ENCODE assay signal across 8 cellular contexts in the genomic region with DNA sequence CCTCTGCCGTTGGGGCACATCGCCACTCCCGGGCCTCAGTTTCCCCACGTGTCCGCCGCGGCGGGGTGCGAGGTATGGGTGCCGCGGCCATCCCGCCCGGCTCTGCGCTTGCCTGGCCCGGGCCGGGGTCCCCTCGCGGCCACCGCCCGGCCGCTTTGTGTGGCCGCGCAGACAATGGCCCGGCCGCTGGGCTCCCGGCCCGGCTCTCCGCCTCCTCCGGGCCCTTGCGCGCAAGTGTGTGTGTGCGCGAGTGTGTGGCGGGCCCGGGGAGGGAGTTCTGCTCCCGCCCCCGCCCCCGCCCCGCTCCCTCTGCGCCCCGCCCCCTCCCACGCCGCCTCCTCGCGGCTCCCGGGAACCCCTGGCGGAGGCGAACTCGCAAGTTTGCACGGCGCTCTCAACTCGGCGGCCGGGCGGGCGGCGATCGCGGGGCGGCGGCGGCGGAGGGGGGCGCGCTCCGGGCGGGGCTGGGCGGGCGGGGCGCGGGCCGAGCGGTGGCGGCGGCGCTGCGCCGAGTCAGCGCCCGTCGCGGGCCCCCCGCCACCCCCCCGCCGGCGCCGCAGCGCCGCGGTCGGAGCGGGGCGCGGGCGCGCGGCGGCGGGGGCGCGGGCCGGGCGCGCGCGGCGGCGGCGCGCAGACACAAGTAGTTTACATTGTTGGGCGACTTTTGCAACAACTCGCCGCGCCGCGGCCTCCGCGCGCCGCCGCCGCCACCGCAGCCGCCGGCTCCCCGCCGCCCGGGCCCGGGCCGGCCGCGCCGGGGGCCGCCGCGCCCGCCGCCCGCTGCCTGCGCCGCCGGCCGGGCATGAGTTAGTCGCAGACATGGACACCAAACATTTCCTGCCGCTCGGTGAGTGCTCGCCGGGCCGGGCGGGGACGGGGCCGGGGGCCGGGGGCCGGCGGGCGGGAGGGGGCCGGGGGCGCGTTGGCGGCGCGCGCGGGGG. TPM values are rescaled to one million over a fixed set of nuclear protein-coding genes. Genes with fewer than 3 reads are reported as not detected.
DNase-seq lines count a peak whose midpoint lies in the region; ATAC-seq and TF ChIP-seq lines count a peak whose summit lies in the region.

A gene (plus strand): TSS at position 643 of the 941 bp plus-strand sequence. CDS start 177 bp downstream, at position 820.

- H3K4me3 ChIP-seq in adrenal gland (peak within 1 kb of the TSS; percentile 35 to 89 (median 58)), ovary (peak within 1 kb of the TSS; percentile 65)

- WGBS in adrenal gland, 4 donors: 0 to 1% (median 0%) methylated on average over 1 to 162 of the region's 164 CpGs
- 0 to 1% methylated on average over 102 to 163 of the region's 164 CpGs; no CpG with 5 or more reads in 1 of the 3 donors for WGBS in ovary, 3 donors

- DNase-seq in DMS 273 treated with DMSO at 0.1 percent for 48 hours (lab: John Stamatoyannopoulos, UW) (peak; percentile 12), HuH-7 (ENCODE audit: low spot score) (peak; percentile 91), SKM-1 (lab: John Stamatoyannopoulos, UW; ENCODE audit: unreplicated experiment) (peak; percentile 80), adrenal gland (peak; percentile 85 to 89 (median 87)), Right ventricle myocardium superior (peak; percentile 92), ovary (peak; percentile 88 to 92 (median 90)), type B pancreatic cell (ENCODE audit: extremely low spot score, unreplicated experiment) (peak; percentile 91)

- H3K9me3 ChIP-seq in adrenal gland (replicated peaks in 1 of 3) (no peaks in the 10 kb centered on the region), ovary (no peaks in the 10 kb centered on the region)

- peak within 1 kb of the TSS; percentile 81 to 99 (median 94) for H3K27ac ChIP-seq in adrenal gland
- peak within 1 kb of the TSS; percentile 80 to 98 for H3K27ac ChIP-seq in ovary

- no peaks in the 10 kb centered on the region for H3K9me3 Mint-ChIP-seq in type B pancreatic cell

- ATAC-seq in Right ventricle myocardium superior (ENCODE audit: poor library complexity): peak; percentile 71
- ATAC-seq in HG03039 (IDR thresholded peaks at IDR 0.05; ENCODE audit: unreplicated experiment): no peak

- H3K27ac Mint-ChIP-seq in type B pancreatic cell: peak within 1 kb of the TSS; percentile 88

- TF ChIP-seq CTCF in adrenal gland (IDR thresholded peaks at IDR 0.05) (peak in 2 of 6 experiments; percentile 18 to 28), ovary (IDR thresholded peaks at IDR 0.05) (peak in 1 of 3 donors; percentile 24), type B pancreatic cell (conservative IDR thresholded peaks at IDR 0.05) (peak; percentile 51)

- intact Hi-C loops in adrenal gland (cut with DNase I): loop anchor here in 1 of 2 donors (5.0 kb wide), 3 partner anchors 46 to 154 kb away; no protein-coding TSS in a partner anchor
- intact Hi-C loops in Right ventricle myocardium superior (cut with DNase I): loop anchor here (5.0 kb wide), 2 partner anchors 46 to 159 kb away; no protein-coding TSS in a partner anchor
- intact Hi-C loops in ovary (cut with DNase I): loop anchor here (2.0 to 10.0 kb wide), 6 partner anchors 106 to 1109 kb away; a partner anchor contains a TSS

- TF ChIP-seq POLR2A in adrenal gland (IDR thresholded peaks at IDR 0.05): peak; percentile 86 to 91
- peak; percentile 80 for TF ChIP-seq POLR2A in ovary (IDR thresholded peaks at IDR 0.05)

- H3K36me3 Mint-ChIP-seq in type B pancreatic cell: no peaks in the 10 kb centered on the region

- H3K4me1 Mint-ChIP-seq in type B pancreatic cell (ENCODE audit: unreplicated experiment): peaks cover 37% of the 10 kb centered on the region

- peak within 1 kb of the TSS; percentile 89 for H3K4me3 Mint-ChIP-seq in type B pancreatic cell

- no peaks in the 10 kb centered on the region for H3K27me3 Mint-ChIP-seq in type B pancreatic cell

- TF ChIP-seq EP300 in ovary (IDR thresholded peaks at IDR 0.05): no peak

- H3K27me3 ChIP-seq in adrenal gland (no peaks in the 10 kb centered on the region), ovary (no peaks in the 10 kb centered on the region)

- H3K4me1 ChIP-seq in adrenal gland (replicated peaks in 1 of 2): peaks cover 39% of the 10 kb centered on the region in 2 donors
- peaks cover 23% of the 10 kb centered on the region for H3K4me1 ChIP-seq in ovary (ENCODE audit: insufficient read depth)

- H3K36me3 ChIP-seq in adrenal gland (replicated peaks in 1 of 2): no peaks in the 10 kb centered on the region
- H3K36me3 ChIP-seq in ovary: no peaks in the 10 kb centered on the region

RNA-seq across cellular contexts. Expression of the gene that starts here (rescaled TPM):
- total RNA-seq in adrenal gland: 100 to 1,000 TPM in 4 of 8 donors, 10 to 100 TPM in 4; 64.2 to 114 (median 94.7) TPM
- polyA plus RNA-seq in adrenal gland: 10 to 100 TPM; 16.1 to 72.9 (median 31.6) TPM
- 89.0 TPM for total RNA-seq in Right ventricle myocardium superior
- 10 to 100 TPM; 23.0 to 82.2 (median 71.8) TPM for total RNA-seq in ovary
- 10 to 100 TPM; 12.4 to 53.2 TPM for polyA plus RNA-seq in ovary
- total RNA-seq in type B pancreatic cell (ENCODE audit: low replicate concordance): 66.9 and 127 TPM in 2 replicates

Comparison
In these comparisons a context has a peak if more than half of its experiments do, and no peak if none do; other contexts are left out.
1. DNase-seq: peak in every context shown above with its lines; median percentile 92 in Right ventricle myocardium superior; 91 in HuH-7; 91 in type B pancreatic cell; 90 in ovary; 87 in adrenal gland; 80 in SKM-1; 12 in DMS 273 treated with DMSO at 0.1 percent for 48 hours.